1 cellular context compared by ENCODE assay signal in genomic region chr2:217314021-217314460, GRCh38.
TF ChIP-seq lines count a peak whose summit lies in the region.

No MANE protein-coding gene starts in this region.

TF ChIP-seq in HepG2, 621 proteins besides CTCF, POLR2A, EP300 and RAD21 (continued from another document):
- TF ChIP-seq PRDM15 (CRISPR knock-in tag; IDR thresholded peaks at IDR 0.05): peak; percentile 72; the same call in 1 of the 2 replicates
- no peak for TF ChIP-seq ATAD3A (CRISPR knock-in tag; IDR thresholded peaks at IDR 0.05)
- TF ChIP-seq ZBTB40 (IDR thresholded peaks at IDR 0.05): no peak
- no peak for TF ChIP-seq ZBTB40 (CRISPR knock-in tag; IDR thresholded peaks at IDR 0.05)
- no peak for TF ChIP-seq ZNF44 (CRISPR knock-in tag; IDR thresholded peaks at IDR 0.05)
- TF ChIP-seq ZNF24 (IDR thresholded peaks at IDR 0.05): no peak
- TF ChIP-seq MAF1 (CRISPR knock-in tag; IDR thresholded peaks at IDR 0.05; ENCODE audit: borderline replicate concordance): no peak
